16 cellular contexts compared by ENCODE assay signal in the genomic region with DNA sequence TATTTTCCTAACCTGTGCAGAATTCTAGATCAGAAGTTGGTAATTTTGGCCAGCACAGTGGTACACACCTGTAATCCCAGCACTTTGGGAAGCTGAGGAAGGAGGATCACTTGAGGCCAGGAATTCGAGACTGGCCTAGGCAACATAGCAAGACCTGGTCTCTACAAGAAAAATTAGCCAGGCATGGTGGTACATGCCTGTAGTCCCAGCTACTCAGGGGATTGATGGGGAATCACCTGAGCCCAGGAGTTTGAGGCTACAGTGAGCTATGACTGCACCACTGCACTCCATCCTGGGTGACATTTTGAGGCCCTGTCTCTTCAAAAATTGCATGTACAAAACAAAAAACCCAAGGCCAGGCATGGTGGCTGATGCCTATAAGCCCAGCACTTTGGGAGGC. TPM values are rescaled to one million over a fixed set of nuclear protein-coding genes. Genes with fewer than 3 reads are reported as not detected.
A peak's percentile ranks its signal among the peaks of the same experiment; 100 is the strongest.
DNase-seq lines count a peak whose midpoint lies in the region; ATAC-seq and TF ChIP-seq lines count a peak whose summit lies in the region.
"Had no signal": no experiment of that assay in that cellular context is flagged by ENCODE, and none has a peak within 500 bp of the region (broad histone marks: within the 10 kb centered on the region; RNA-seq: fewer than 3 reads in every experiment).

No MANE protein-coding gene starts in this region.

- H3K18ac ChIP-seq in neuronal stem cell (ENCODE audit: low read length) = no peak overlapping the region

- H3K4me2 ChIP-seq in GM23338 = no peak overlapping the region
- no peak overlapping the region for H3K4me2 ChIP-seq in neuronal stem cell (ENCODE audit: insufficient read depth, low read length, poor library complexity, severe bottlenecking)
- H3K4me2 ChIP-seq: BLaER1, hepatocyte had no signal

- H2BK5ac ChIP-seq in neuronal stem cell (ENCODE audit: low read length) = no peak overlapping the region

- no peak overlapping the region for H2BK120ac ChIP-seq in neuronal stem cell (ENCODE audit: low read depth, low read length)

- H3K27ac Mint-ChIP-seq in activated CD4-positive, alpha-beta T cell treated with anti-CD3 and anti-CD28 coated beads, Interleukin-2, amount 10 ng/mL, durations not matched to agents 24 days and 14 days = peak overlapping the region; percentile 69
- peak overlapping the region; percentile 67; the same call in 1 of the 2 replicates for H3K27ac Mint-ChIP-seq in GM23338
- peak overlapping the region; percentile 62 for H3K27ac Mint-ChIP-seq in activated T-helper 17 cell treated with anti-CD3 and anti-CD28 coated beads, Interleukin-2, amount 50 U/mL, for 72 hours

- DNase-seq in activated CD4-positive, alpha-beta T cell treated with anti-CD3 and anti-CD28 coated beads, Interleukin-2, amount 10 ng/mL, durations not matched to agents 24 days and 14 days = no peak
- no peak for DNase-seq in activated CD4-positive, alpha-beta T cell treated with anti-CD3 and anti-CD28 coated beads, Interleukin-2, amount 50 U/mL, for 4 hours
- DNase-seq in GM23338 (ENCODE audit: low spot score) = no peak
- DNase-seq in neuronal stem cell (ENCODE audit: low spot score) = no peak
- DNase-seq in HuH-7.5 (ENCODE audit: low spot score) = no peak
- no peak for DNase-seq in NCI-H748 (lab: John Stamatoyannopoulos, UW; ENCODE audit: unreplicated experiment)
- DNase-seq: activated CD8-positive, alpha-beta memory T cell treated with anti-CD3 and anti-CD28 coated beads for 24 hours; activated effector memory CD4-positive, alpha-beta T cell treated with anti-CD3 and anti-CD28 coated beads, Interleukin-2, amount 50 U/mL, for 16 hours; MG63; stimulated activated CD4-positive, alpha-beta T cell treated with anti-CD3 and anti-CD28 coated beads, Interleukin-4, amount 100 ng/mL, for 4 hours had no signal

- no peak overlapping the region for H3K23ac ChIP-seq in neuronal stem cell (ENCODE audit: low read depth, low read length, poor library complexity)

- H3K27me3 ChIP-seq in GM23338 (ENCODE audit: insufficient read depth) (no peaks in the 10 kb centered on the region), neuronal stem cell (ENCODE audit: control insufficient read depth in 3 of 3, insufficient read depth in 3 of 3, low read depth in 1 of 3, low read length in 3 of 3) (no peaks in the 10 kb centered on the region)
- H3K27me3 ChIP-seq: BLaER1, hepatocyte, MG63 had no signal

- H3K9me3 ChIP-seq in neuronal stem cell (replicated peaks in 1 of 2; ENCODE audit: control insufficient read depth in 2 of 2, insufficient read depth in 1 of 2, low read depth in 1 of 2, low read length in 2 of 2) = no peaks in the 10 kb centered on the region
- H3K9me3 ChIP-seq: BLaER1, MG63 had no signal

- peak overlapping the region; percentile 57 for H3K9ac ChIP-seq in neuronal stem cell (ENCODE audit: low read depth, low read length, poor library complexity)
- H3K9ac ChIP-seq: BLaER1 had no signal

- no CpG with 5 or more reads among the region's 1 CpG for WGBS in neuronal stem cell (ENCODE audit: extremely low coverage in 2 of 2, insufficient read length in 2 of 2, insufficient replicate concordance in 1 of 2), 2 donors

- H3K9me2 ChIP-seq in GM23338 (ENCODE audit: insufficient read depth) = no peaks in the 10 kb centered on the region

- no peak overlapping the region for H2BK15ac ChIP-seq in neuronal stem cell (ENCODE audit: low read length)

- peaks cover 7% of the 10 kb centered on the region for H3K4me1 Mint-ChIP-seq in activated CD4-positive, alpha-beta T cell treated with anti-CD3 and anti-CD28 coated beads, Interleukin-2, amount 10 ng/mL, durations not matched to agents 24 days and 14 days
- H3K4me1 Mint-ChIP-seq in GM23338 = no peaks in the 10 kb centered on the region
- H3K4me1 Mint-ChIP-seq in activated T-helper 17 cell treated with anti-CD3 and anti-CD28 coated beads, Interleukin-2, amount 50 U/mL, for 72 hours = peaks cover 4% of the 10 kb centered on the region

- no peaks in the 10 kb centered on the region for H3K79me1 ChIP-seq in neuronal stem cell (ENCODE audit: low read depth, low read length)

- no peaks in the 10 kb centered on the region for H3K27me3 Mint-ChIP-seq in activated CD4-positive, alpha-beta T cell treated with anti-CD3 and anti-CD28 coated beads, Interleukin-2, amount 10 ng/mL, durations not matched to agents 24 days and 14 days
- peaks cover 11% of the 10 kb centered on the region for H3K27me3 Mint-ChIP-seq in GM23338 (ENCODE audit: insufficient read depth, low read depth, poor library complexity)
- no peaks in the 10 kb centered on the region for H3K27me3 Mint-ChIP-seq in activated T-helper 17 cell treated with anti-CD3 and anti-CD28 coated beads, Interleukin-2, amount 50 U/mL, for 72 hours

- no peak for TF ChIP-seq CTCF in GM23338 (conservative IDR thresholded peaks at IDR 0.05; ENCODE audit: low read depth in 2 of 2)

- no peak overlapping the region for H2AK5ac ChIP-seq in neuronal stem cell (ENCODE audit: low read depth, low read length)

- H3K9me3 Mint-ChIP-seq in activated CD4-positive, alpha-beta T cell treated with anti-CD3 and anti-CD28 coated beads, Interleukin-2, amount 10 ng/mL, durations not matched to agents 24 days and 14 days = no peaks in the 10 kb centered on the region
- H3K9me3 Mint-ChIP-seq in GM23338 = no peaks in the 10 kb centered on the region
- no peaks in the 10 kb centered on the region for H3K9me3 Mint-ChIP-seq in activated T-helper 17 cell treated with anti-CD3 and anti-CD28 coated beads, Interleukin-2, amount 50 U/mL, for 72 hours

- H3K4me3 Mint-ChIP-seq in activated CD4-positive, alpha-beta T cell treated with anti-CD3 and anti-CD28 coated beads, Interleukin-2, amount 10 ng/mL, durations not matched to agents 24 days and 14 days = no peak overlapping the region
- no peak overlapping the region for H3K4me3 Mint-ChIP-seq in GM23338
- no peak overlapping the region for H3K4me3 Mint-ChIP-seq in activated T-helper 17 cell treated with anti-CD3 and anti-CD28 coated beads, Interleukin-2, amount 50 U/mL, for 72 hours

- H2AFZ ChIP-seq in GM23338 (no peak overlapping the region), neuronal stem cell (ENCODE audit: low read length) (no peak overlapping the region)
- H2AFZ ChIP-seq: hepatocyte had no signal

- H3K36me3 ChIP-seq in GM23338 (ENCODE audit: insufficient read depth) (peaks cover 53% of the 10 kb centered on the region), neuronal stem cell (replicated peaks in 1 of 2; ENCODE audit: control insufficient read depth in 2 of 2, insufficient read depth in 2 of 2, low read length in 2 of 2) (peaks cover 39 to 88% of the 10 kb centered on the region in 2 donors)

- H3K4me3 ChIP-seq in GM23338 (no peak overlapping the region), neuronal stem cell (ENCODE audit: low read length in 2 of 2) (no peak overlapping the region)
- H3K4me3 ChIP-seq: BLaER1, hepatocyte, lung, MG63, skin epidermis had no signal

- H4K20me1 ChIP-seq in GM23338 (replicated peaks; ENCODE audit: insufficient read depth) = peaks cover 29% of the 10 kb centered on the region

- no peak overlapping the region for H3K4ac ChIP-seq in neuronal stem cell (ENCODE audit: low read length)

- H3K4me1 ChIP-seq in GM23338 (ENCODE audit: insufficient read depth) = no peaks in the 10 kb centered on the region
- H3K4me1 ChIP-seq in neuronal stem cell (ENCODE audit: control insufficient read depth in 2 of 2, insufficient read depth in 1 of 2, low read depth in 1 of 2, low read length in 2 of 2) = no peaks in the 10 kb centered on the region

- H3K79me2 ChIP-seq in GM23338 (replicated peaks; ENCODE audit: insufficient read depth) = peaks cover 17% of the 10 kb centered on the region

- H4K8ac ChIP-seq in neuronal stem cell (ENCODE audit: low read depth, low read length) = no peak overlapping the region

- H3K14ac ChIP-seq in neuronal stem cell (ENCODE audit: low read length) = no peak overlapping the region

- ATAC-seq in GM23338 = peak; percentile 31
- peak; percentile 51 for ATAC-seq in activated T-helper 17 cell treated with anti-CD3 and anti-CD28 coated beads, Interleukin-2, amount 50 U/mL, for 72 hours (replicated peaks)
- ATAC-seq in GM18867 (IDR thresholded peaks at IDR 0.05; ENCODE audit: unreplicated experiment) = no peak

- no peak overlapping the region for H2BK12ac ChIP-seq in neuronal stem cell (ENCODE audit: low read length)

- H3F3A ChIP-seq in GM23338 (replicated peaks; ENCODE audit: low read depth) = peaks cover 53% of the 10 kb centered on the region

- H3K36me3 Mint-ChIP-seq in activated CD4-positive, alpha-beta T cell treated with anti-CD3 and anti-CD28 coated beads, Interleukin-2, amount 10 ng/mL, durations not matched to agents 24 days and 14 days (ENCODE audit: low read depth) = peaks cover 58% of the 10 kb centered on the region
- peaks cover 90% of the 10 kb centered on the region for H3K36me3 Mint-ChIP-seq in GM23338 (ENCODE audit: low read depth)
- H3K36me3 Mint-ChIP-seq in activated T-helper 17 cell treated with anti-CD3 and anti-CD28 coated beads, Interleukin-2, amount 50 U/mL, for 72 hours (ENCODE audit: low read depth) = peaks cover 94% of the 10 kb centered on the region

- intact Hi-C loops in activated CD4-positive, alpha-beta T cell treated with anti-CD3 and anti-CD28 coated beads, Interleukin-2, amount 10 ng/mL, durations not matched to agents 24 days and 14 days (cut with micrococcal nuclease) = no loop called here

- no peak overlapping the region for H4K91ac ChIP-seq in neuronal stem cell (ENCODE audit: low read depth, low read length, poor library complexity)

- H3K27ac ChIP-seq in GM23338 (ENCODE audit: low read depth) (peak overlapping the region; percentile 55), neuronal stem cell (replicated peaks; ENCODE audit: low read length) (no peak overlapping the region)
- H3K27ac ChIP-seq: BLaER1, hepatocyte, skin epidermis had no signal

RNA-seq across cellular contexts. Expression of a gene that starts 8.6 kb away (rescaled TPM):
- total RNA-seq in activated CD4-positive, alpha-beta T cell treated with anti-CD3 and anti-CD28 coated beads, Interleukin-2, amount 10 ng/mL, durations not matched to agents 24 days and 14 days = 1,086 and 1,108 TPM in 2 replicates
- total RNA-seq in GM23338 (2014; rRNA removed; shearing (Covaris generic)) = 870 and 930 TPM in 2 replicates
- polyA plus RNA-seq in GM23338 (2016; fragmentation: Nextera tagmentation; extraction: Ambion mirVana) = 492 and 497 TPM in 2 replicates
- 1,000 to 10,000 TPM; 1,094 to 1,221 TPM for total RNA-seq in activated T-helper 17 cell treated with anti-CD3 and anti-CD28 coated beads, Interleukin-2, amount 50 U/mL, for 72 hours
- polyA plus RNA-seq in neuronal stem cell (2013, experiment 1 of 2) = 252 TPM
- polyA plus RNA-seq in neuronal stem cell (2013, experiment 2 of 2) = 248 TPM

RNA-seq across cellular contexts. Expression of a gene that starts 11.2 kb away (rescaled TPM):
- total RNA-seq in activated CD4-positive, alpha-beta T cell treated with anti-CD3 and anti-CD28 coated beads, Interleukin-2, amount 10 ng/mL, durations not matched to agents 24 days and 14 days = 57.9 and 59.8 TPM in 2 replicates
- 63.6 and 66.3 TPM in 2 replicates for total RNA-seq in GM23338 (2014; rRNA removed; shearing (Covaris generic))
- polyA plus RNA-seq in GM23338 (2016; fragmentation: Nextera tagmentation; extraction: Ambion mirVana) = 127 and 131 TPM in 2 replicates
- total RNA-seq in activated T-helper 17 cell treated with anti-CD3 and anti-CD28 coated beads, Interleukin-2, amount 50 U/mL, for 72 hours = 10 to 100 TPM; 49.7 to 54.2 TPM
- 57.3 TPM for polyA plus RNA-seq in neuronal stem cell (2013, experiment 1 of 2)
- polyA plus RNA-seq in neuronal stem cell (2013, experiment 2 of 2) = 58.3 TPM

RNA-seq across cellular contexts. Expression of a gene that starts 11.4 kb away (rescaled TPM):
- 42.9 and 43.1 TPM in 2 replicates for total RNA-seq in activated CD4-positive, alpha-beta T cell treated with anti-CD3 and anti-CD28 coated beads, Interleukin-2, amount 10 ng/mL, durations not matched to agents 24 days and 14 days
- total RNA-seq in GM23338 (2014; rRNA removed; shearing (Covaris generic)) = 58.1 and 58.2 TPM in 2 replicates
- polyA plus RNA-seq in GM23338 (2016; fragmentation: Nextera tagmentation; extraction: Ambion mirVana) = 33.3 and 35.1 TPM in 2 replicates
- total RNA-seq in activated T-helper 17 cell treated with anti-CD3 and anti-CD28 coated beads, Interleukin-2, amount 50 U/mL, for 72 hours = 10 to 100 TPM; 49.2 to 65.8 TPM
- 23.5 TPM for polyA plus RNA-seq in neuronal stem cell (2013, experiment 1 of 2)
- polyA plus RNA-seq in neuronal stem cell (2013, experiment 2 of 2) = 23.2 TPM

RNA-seq across cellular contexts. Expression of a gene that starts 33.4 kb away (rescaled TPM):
- total RNA-seq in activated CD4-positive, alpha-beta T cell treated with anti-CD3 and anti-CD28 coated beads, Interleukin-2, amount 10 ng/mL, durations not matched to agents 24 days and 14 days = 99.4 and 106 TPM in 2 replicates
- 62.6 and 66.4 TPM in 2 replicates for total RNA-seq in GM23338 (2014; rRNA removed; shearing (Covaris generic))
- polyA plus RNA-seq in GM23338 (2016; fragmentation: Nextera tagmentation; extraction: Ambion mirVana) = 49.5 and 53.4 TPM in 2 replicates
- total RNA-seq in activated T-helper 17 cell treated with anti-CD3 and anti-CD28 coated beads, Interleukin-2, amount 50 U/mL, for 72 hours = 10 to 100 TPM; 29.6 to 61.9 TPM
- 10.3 TPM for polyA plus RNA-seq in neuronal stem cell (2013, experiment 1 of 2)
- polyA plus RNA-seq in neuronal stem cell (2013, experiment 2 of 2) = 9.5 TPM
